In genomic region chr20:32966881-32967781, GRCh38 we compare ENCODE assay signal across 12 cellular contexts. TPM values are rescaled to one million over a fixed set of nuclear protein-coding genes. Genes with fewer than 3 reads are reported as not detected.
DNase-seq lines count a peak whose midpoint lies in the region; ATAC-seq and TF ChIP-seq lines count a peak whose summit lies in the region.
"Had no signal": no experiment of that assay in that cellular context is flagged by ENCODE, and none has a peak within 500 bp of the region (broad histone marks: within the 10 kb centered on the region; RNA-seq: fewer than 3 reads in every experiment).

No MANE protein-coding gene starts in this region.

- CTCF ChIA-PET in activated CD8-positive, alpha-beta T cell treated with anti-CD3 and anti-CD28 coated beads for 36 hours (lab: Charles Lee): interaction anchor here (0.6 to 3.7 kb wide), 6 partner anchors 19 to 332 kb away, joined by 3 to 26 read pairs (median 4); partner anchors contain the start of gene SUN5
- CTCF ChIA-PET in A673 (lab: Charles Lee): no interaction called here
- CTCF ChIA-PET in HEK293T (lab: Yijun Ruan, JAX): no interaction called here

- no peaks in the 10 kb centered on the region for H3K4me1 ChIP-seq in A673 (ENCODE audit: insufficient read depth, low read length, poor library complexity, severe bottlenecking)
- H3K4me1 ChIP-seq: right lobe of liver had no signal

- no peaks in the 10 kb centered on the region for H3K27me3 ChIP-seq in A673 (replicated peaks; ENCODE audit: insufficient read depth, low read depth, low read length, poor library complexity)
- H3K27me3 ChIP-seq: right lobe of liver had no signal

- H3K27ac Mint-ChIP-seq in activated CD8-positive, alpha-beta T cell treated with anti-CD3 and anti-CD28 coated beads for 36 hours: peak overlapping the region; percentile 71
- H3K27ac Mint-ChIP-seq in immature natural killer cell (peak overlapping the region; percentile 63 to 92 (median 80)), type B pancreatic cell (no peak overlapping the region)

- ATAC-seq in activated CD8-positive, alpha-beta T cell treated with anti-CD3 and anti-CD28 coated beads for 36 hours: peak; percentile 31

- TF ChIP-seq CTCF in activated CD8-positive, alpha-beta T cell treated with anti-CD3 and anti-CD28 coated beads for 36 hours (IDR thresholded peaks at IDR 0.05): no peak
- TF ChIP-seq CTCF in type B pancreatic cell (conservative IDR thresholded peaks at IDR 0.05) (no peak), A673 (conservative IDR thresholded peaks at IDR 0.05; ENCODE audit: low read depth, low read length) (no peak)

- intact Hi-C loops in activated CD8-positive, alpha-beta T cell treated with anti-CD3 and anti-CD28 coated beads for 36 hours (cut with micrococcal nuclease): no loop called here
- intact Hi-C loops in A673 (cut with micrococcal nuclease; ENCODE audit: unreplicated experiment): no loop called here

- POLR2A ChIA-PET in activated CD8-positive, alpha-beta T cell treated with anti-CD3 and anti-CD28 coated beads for 36 hours (lab: Charles Lee): interaction anchor here (0.7 to 2.4 kb wide), 10 partner anchors 9 to 147 kb away, joined by 3 to 12 read pairs (median 4); partner anchors contain the start of gene SUN5
- POLR2A ChIA-PET in A673 (lab: Charles Lee; ENCODE audit: low non-redundant PET) (no interaction called here), HEK293T (lab: Yijun Ruan, JAX) (no interaction called here)

- peak overlapping the region; percentile 28 for H3K4me3 Mint-ChIP-seq in activated CD8-positive, alpha-beta T cell treated with anti-CD3 and anti-CD28 coated beads for 36 hours
- H3K4me3 Mint-ChIP-seq in immature natural killer cell (peak overlapping the region; percentile 17 to 63 (median 56)), type B pancreatic cell (no peak overlapping the region)

- H3K4me3 ChIP-seq in A673 (ENCODE audit: low read depth, low read length, poor library complexity, severe bottlenecking): no peak overlapping the region
- H3K4me3 ChIP-seq: right lobe of liver had no signal

- H3K9me3 Mint-ChIP-seq in activated CD8-positive, alpha-beta T cell treated with anti-CD3 and anti-CD28 coated beads for 36 hours: no peaks in the 10 kb centered on the region
- H3K9me3 Mint-ChIP-seq in immature natural killer cell: no peaks in the 10 kb centered on the region
- no peaks in the 10 kb centered on the region for H3K9me3 Mint-ChIP-seq in type B pancreatic cell

- H3K36me3 Mint-ChIP-seq in activated CD8-positive, alpha-beta T cell treated with anti-CD3 and anti-CD28 coated beads for 36 hours (ENCODE audit: low read depth): no peaks in the 10 kb centered on the region
- H3K36me3 Mint-ChIP-seq in immature natural killer cell: no peaks in the 10 kb centered on the region
- no peaks in the 10 kb centered on the region for H3K36me3 Mint-ChIP-seq in type B pancreatic cell

- H3K9me3 ChIP-seq in A673 (ENCODE audit: low read depth, low read length, poor library complexity, severe bottlenecking): no peaks in the 10 kb centered on the region
- H3K9me3 ChIP-seq: right lobe of liver had no signal

- H3K27me3 Mint-ChIP-seq in activated CD8-positive, alpha-beta T cell treated with anti-CD3 and anti-CD28 coated beads for 36 hours: no peaks in the 10 kb centered on the region
- H3K27me3 Mint-ChIP-seq in immature natural killer cell (ENCODE audit: low read depth in 3 of 3) (peaks cover 2 to 9% (median 2%) of the 10 kb centered on the region in 3 donors), type B pancreatic cell (no peaks in the 10 kb centered on the region)

- BruUV-seq in A673 (replicated peaks; lab: Mats Ljungman, UMichigan): no TSS peak

- H3K27ac ChIP-seq in A673 (ENCODE audit: low read depth, low read length, poor library complexity, severe bottlenecking): no peak overlapping the region
- H3K27ac ChIP-seq: right lobe of liver had no signal

- H3K4me1 Mint-ChIP-seq in activated CD8-positive, alpha-beta T cell treated with anti-CD3 and anti-CD28 coated beads for 36 hours (ENCODE audit: low read depth): peaks cover 74% of the 10 kb centered on the region
- H3K4me1 Mint-ChIP-seq in immature natural killer cell (peaks cover 49 to 50% of the 10 kb centered on the region in 2 donors), type B pancreatic cell (ENCODE audit: unreplicated experiment) (peaks cover 10% of the 10 kb centered on the region)

- H3K36me3 ChIP-seq in A673 (ENCODE audit: insufficient read depth, low read length, poor library complexity, severe bottlenecking): no peaks in the 10 kb centered on the region
- H3K36me3 ChIP-seq: right lobe of liver had no signal

- DNase-seq in activated gamma-delta T cell treated with Interleukin-2 at 50 U/mL for 16 hours: peak; percentile 53
- no peak for DNase-seq in activated gamma-delta T cell (lab: John Stamatoyannopoulos, UW)
- DNase-seq in activated CD8-positive, alpha-beta T cell treated with anti-CD3 and anti-CD28 coated beads for 36 hours: peak; percentile 82
- peak; percentile 40 to 47 (median 45) for DNase-seq in immature natural killer cell
- peak; percentile 65 for DNase-seq in type B pancreatic cell (ENCODE audit: extremely low spot score, unreplicated experiment)
- DNase-seq in globus pallidus (ENCODE audit: low spot score): no peak
- DNase-seq in A673 (ENCODE audit: low spot score): no peak
- no peak for DNase-seq in HEK293T (ENCODE audit: extremely low spot score)
- DNase-seq: ACHN, KBM-7, substantia nigra had no signal

TF ChIP-seq in HEK293T, 16 proteins besides CTCF, POLR2A, EP300 and RAD21:
- TF ChIP-seq BHLHE40 (IDR thresholded peaks at IDR 0.05; ENCODE audit: borderline replicate concordance) (no peak), CTBP1 (IDR thresholded peaks at IDR 0.05; ENCODE audit: borderline replicate concordance) (no peak), HDGF (IDR thresholded peaks at IDR 0.05; ENCODE audit: borderline replicate concordance) (no peak), FOXM1 (IDR thresholded peaks at IDR 0.05; ENCODE audit: borderline replicate concordance) (no peak), SUZ12 (IDR thresholded peaks at IDR 0.05) (no peak), NFRKB (IDR thresholded peaks at IDR 0.05) (no peak), FOXK2 (IDR thresholded peaks at IDR 0.05) (no peak), ELF4 (IDR thresholded peaks at IDR 0.05) (no peak), PKNOX1 (IDR thresholded peaks at IDR 0.05) (no peak), ZNF384 (IDR thresholded peaks at IDR 0.05) (no peak), L3MBTL2 (conservative IDR thresholded peaks at IDR 0.05) (no peak), TARDBP (IDR thresholded peaks at IDR 0.05) (no peak), FOXA1 (IDR thresholded peaks at IDR 0.05) (no peak), ARNT (IDR thresholded peaks at IDR 0.05) (no peak), SP1 (IDR thresholded peaks at IDR 0.05) (no peak), LEF1 (IDR thresholded peaks at IDR 0.05; ENCODE audit: borderline replicate concordance) (no peak)
TF ChIP-seq in HEK293T: peak in this region for 0.

RNA-seq across cellular contexts. Expression of gene SUN5, which starts 37.1 kb away (rescaled TPM):
- total RNA-seq in activated CD8-positive, alpha-beta T cell treated with anti-CD3 and anti-CD28 coated beads for 36 hours: not detected
- polyA plus RNA-seq in immature natural killer cell: not detected
- not detected in 2 replicates for total RNA-seq in type B pancreatic cell (ENCODE audit: low replicate concordance)
- not detected in 2 replicates for total RNA-seq in A673 (2021)
- total RNA-seq: right lobe of liver had no signal

RNA-seq across cellular contexts. Expression of gene BPIFB2, which starts 40.4 kb away (rescaled TPM):
- not detected for total RNA-seq in activated CD8-positive, alpha-beta T cell treated with anti-CD3 and anti-CD28 coated beads for 36 hours
- polyA plus RNA-seq in immature natural killer cell: not detected
- total RNA-seq in type B pancreatic cell (ENCODE audit: low replicate concordance) (0.22 TPM in 1 of 2 replicates, not detected in the other), A673 (2021) (not detected in 2 replicates)

Comparison
In these comparisons a context has a peak if more than half of its experiments do, and no peak if none do; other contexts are left out.
1. DNase-seq: peak in activated gamma-delta T cell treated with Interleukin-2 at 50 U/mL for 16 hours (single experiment), activated CD8-positive, alpha-beta T cell treated with anti-CD3 and anti-CD28 coated beads for 36 hours (single experiment), immature natural killer cell (3 of 3) and type B pancreatic cell (single experiment); none in activated gamma-delta T cell (single experiment), globus pallidus (single experiment), A673 (single experiment) and HEK293T (single experiment).